1 cellular context compared by ENCODE assay signal in genomic region chr5:177390363-177391300, GRCh38.
A peak's percentile ranks its signal among the peaks of the same experiment; 100 is the strongest.
TF ChIP-seq lines count a peak whose summit lies in the region.

No MANE protein-coding gene starts in this region.

TF ChIP-seq in WTC11, 78 proteins besides CTCF, POLR2A, EP300 and RAD21 (continued from another document):
- TF ChIP-seq, protein P1, sequence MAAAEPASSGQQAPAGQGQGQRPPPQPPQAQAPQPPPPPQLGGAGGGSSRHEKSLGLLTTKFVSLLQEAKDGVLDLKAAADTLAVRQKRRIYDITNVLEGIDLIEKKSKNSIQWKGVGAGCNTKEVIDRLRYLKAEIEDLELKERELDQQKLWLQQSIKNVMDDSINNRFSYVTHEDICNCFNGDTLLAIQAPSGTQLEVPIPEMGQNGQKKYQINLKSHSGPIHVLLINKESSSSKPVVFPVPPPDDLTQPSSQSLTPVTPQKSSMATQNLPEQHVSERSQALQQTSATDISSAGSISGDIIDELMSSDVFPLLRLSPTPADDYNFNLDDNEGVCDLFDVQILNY (CRISPR knock-in tag; IDR thresholded peaks at IDR 0.05), result no peak
- TF ChIP-seq, protein P2, sequence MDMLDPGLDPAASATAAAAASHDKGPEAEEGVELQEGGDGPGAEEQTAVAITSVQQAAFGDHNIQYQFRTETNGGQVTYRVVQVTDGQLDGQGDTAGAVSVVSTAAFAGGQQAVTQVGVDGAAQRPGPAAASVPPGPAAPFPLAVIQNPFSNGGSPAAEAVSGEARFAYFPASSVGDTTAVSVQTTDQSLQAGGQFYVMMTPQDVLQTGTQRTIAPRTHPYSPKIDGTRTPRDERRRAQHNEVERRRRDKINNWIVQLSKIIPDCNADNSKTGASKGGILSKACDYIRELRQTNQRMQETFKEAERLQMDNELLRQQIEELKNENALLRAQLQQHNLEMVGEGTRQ (CRISPR knock-in tag; IDR thresholded peaks at IDR 0.05), result peak; percentile 81
- no peak for TF ChIP-seq HMGA2 (CRISPR knock-in tag; IDR thresholded peaks at IDR 0.05)
TF ChIP-seq in WTC11: peak in this region for 7.
